1 cellular context compared by ENCODE assay signal in the genomic region with DNA sequence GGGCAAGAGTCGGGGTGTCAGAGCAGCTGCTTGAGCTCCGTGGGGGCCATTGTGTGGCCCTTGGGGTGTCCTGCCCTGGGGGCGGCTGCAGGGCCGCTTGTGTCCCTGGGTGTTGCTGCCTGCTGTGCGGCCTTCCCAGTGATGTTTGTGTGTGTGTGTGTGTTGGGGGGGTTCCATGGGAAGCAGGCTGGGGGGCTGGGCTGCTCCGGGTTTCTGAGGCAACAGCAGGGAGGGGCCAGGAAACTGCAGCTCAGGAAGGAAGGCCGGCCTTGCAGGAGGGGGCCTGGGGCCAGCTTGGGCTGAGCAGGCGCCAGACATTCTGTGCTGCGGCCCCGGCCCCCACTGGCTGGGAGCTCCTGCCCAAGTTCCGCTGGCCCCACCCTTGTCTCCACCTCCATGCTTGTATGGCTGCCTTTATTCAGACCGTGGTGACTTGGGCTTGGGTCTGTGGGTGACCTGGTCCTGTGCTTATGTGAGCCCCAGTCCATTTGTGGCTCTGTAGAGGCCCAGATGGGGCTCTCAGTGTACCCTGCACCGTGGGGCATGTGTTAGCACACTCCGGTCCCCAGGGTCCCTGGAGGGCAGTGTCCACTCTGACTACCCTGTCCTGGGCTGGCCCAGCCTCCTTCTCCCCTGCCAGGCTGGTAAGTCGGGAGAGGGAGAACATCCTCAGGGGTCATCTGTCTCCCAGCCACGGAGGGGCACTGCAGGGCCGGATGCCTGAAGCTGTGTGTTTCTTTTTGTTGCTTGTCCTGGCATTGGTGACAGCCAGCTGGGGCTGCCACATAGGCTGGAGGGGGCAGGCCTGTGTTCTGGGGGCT.
TF ChIP-seq lines count a peak whose summit lies in the region.

No MANE protein-coding gene starts in this region.

TF ChIP-seq in HepG2, 621 proteins besides CTCF, POLR2A, EP300 and RAD21 (continued from another document and continues in another):
- TF ChIP-seq PRDM4 (CRISPR knock-in tag; IDR thresholded peaks at IDR 0.05; ENCODE audit: borderline replicate concordance) (0 out of 2 replicates have a peak, but pooled peaks have one; percentile 38), MIER2 (CRISPR knock-in tag; IDR thresholded peaks at IDR 0.05) (peak; percentile 65; the same call in 1 of the 2 replicates), DZIP1 (CRISPR knock-in tag; IDR thresholded peaks at IDR 0.05) (peak; percentile 98), TARDBP (CRISPR knock-in tag; IDR thresholded peaks at IDR 0.05) (peak; percentile 86), ZBTB20 (CRISPR knock-in tag; IDR thresholded peaks at IDR 0.05; ENCODE audit: borderline replicate concordance, low read depth) (peak; percentile 86), MBNL3 (CRISPR knock-in tag; conservative IDR thresholded peaks at IDR 0.05) (no peak), TCF7 (IDR thresholded peaks at IDR 0.05; ENCODE audit: low read depth) (no peak), TSC22D2 (CRISPR knock-in tag; IDR thresholded peaks at IDR 0.05; ENCODE audit: borderline replicate concordance) (peak; percentile 89; the same call in 1 of the 2 replicates), ZNF550 (CRISPR knock-in tag; IDR thresholded peaks at IDR 0.05; ENCODE audit: borderline replicate concordance) (no peak), ZNF230 (CRISPR knock-in tag; IDR thresholded peaks at IDR 0.05) (no peak), PHF5A (CRISPR knock-in tag; IDR thresholded peaks at IDR 0.05; ENCODE audit: low read depth, unreplicated experiment) (peak; percentile 65), ZFP36L2 (CRISPR knock-in tag; IDR thresholded peaks at IDR 0.05) (0 out of 2 replicates have a peak, but pooled peaks have one; percentile 79), FOXK1 (CRISPR knock-in tag; IDR thresholded peaks at IDR 0.05; ENCODE audit: borderline replicate concordance, low read depth) (peak; percentile 78; the same call in 1 of the 2 replicates), ATF7-NPFF (CRISPR knock-in tag; IDR thresholded peaks at IDR 0.05; ENCODE audit: low read depth) (no peak), ZC3H4 (CRISPR knock-in tag; IDR thresholded peaks at IDR 0.05; ENCODE audit: borderline replicate concordance) (peak; percentile 91), ZNF264 (CRISPR knock-in tag; IDR thresholded peaks at IDR 0.05) (peak; percentile 93), CENPT (CRISPR knock-in tag; IDR thresholded peaks at IDR 0.05; ENCODE audit: low read depth) (peak; percentile 88; the same call in 1 of the 2 replicates), PRDM10 (CRISPR knock-in tag; IDR thresholded peaks at IDR 0.05; ENCODE audit: low read depth) (peak; percentile 55), NR3C1 (CRISPR knock-in tag; IDR thresholded peaks at IDR 0.05) (no peak), ZNF549 (CRISPR knock-in tag; IDR thresholded peaks at IDR 0.05) (no peak), ZNF552 (CRISPR knock-in tag; IDR thresholded peaks at IDR 0.05; ENCODE audit: borderline replicate concordance) (peak; percentile 85), FOXA1 (IDR thresholded peaks at IDR 0.05) (no peak), FOXA1 (CRISPR knock-in tag; IDR thresholded peaks at IDR 0.05) (peak; percentile 23; the same call in 1 of the 2 replicates), SRF (IDR thresholded peaks at IDR 0.05; ENCODE audit: low read depth, low read length) (no peak), CBX5 (CRISPR knock-in tag; IDR thresholded peaks at IDR 0.05; ENCODE audit: borderline replicate concordance) (peak; percentile 90; the same call in 1 of the 2 replicates), TAF15 (IDR thresholded peaks at IDR 0.05; ENCODE audit: low read depth, low read length, poor library complexity, severe bottlenecking) (no peak), ZNF563 (CRISPR knock-in tag; IDR thresholded peaks at IDR 0.05) (peak; percentile 22; the same call in 1 of the 2 replicates), TOE1 (CRISPR knock-in tag; IDR thresholded peaks at IDR 0.05) (no peak), GLI4 (CRISPR knock-in tag; IDR thresholded peaks at IDR 0.05; ENCODE audit: borderline replicate concordance) (peak; percentile 58; the same call in 1 of the 2 replicates), HNRNPUL1 (IDR thresholded peaks at IDR 0.05; ENCODE audit: low read depth, low read length) (no peak), NBN (conservative IDR thresholded peaks at IDR 0.05) (no peak)
- TF ChIP-seq, protein P1, sequence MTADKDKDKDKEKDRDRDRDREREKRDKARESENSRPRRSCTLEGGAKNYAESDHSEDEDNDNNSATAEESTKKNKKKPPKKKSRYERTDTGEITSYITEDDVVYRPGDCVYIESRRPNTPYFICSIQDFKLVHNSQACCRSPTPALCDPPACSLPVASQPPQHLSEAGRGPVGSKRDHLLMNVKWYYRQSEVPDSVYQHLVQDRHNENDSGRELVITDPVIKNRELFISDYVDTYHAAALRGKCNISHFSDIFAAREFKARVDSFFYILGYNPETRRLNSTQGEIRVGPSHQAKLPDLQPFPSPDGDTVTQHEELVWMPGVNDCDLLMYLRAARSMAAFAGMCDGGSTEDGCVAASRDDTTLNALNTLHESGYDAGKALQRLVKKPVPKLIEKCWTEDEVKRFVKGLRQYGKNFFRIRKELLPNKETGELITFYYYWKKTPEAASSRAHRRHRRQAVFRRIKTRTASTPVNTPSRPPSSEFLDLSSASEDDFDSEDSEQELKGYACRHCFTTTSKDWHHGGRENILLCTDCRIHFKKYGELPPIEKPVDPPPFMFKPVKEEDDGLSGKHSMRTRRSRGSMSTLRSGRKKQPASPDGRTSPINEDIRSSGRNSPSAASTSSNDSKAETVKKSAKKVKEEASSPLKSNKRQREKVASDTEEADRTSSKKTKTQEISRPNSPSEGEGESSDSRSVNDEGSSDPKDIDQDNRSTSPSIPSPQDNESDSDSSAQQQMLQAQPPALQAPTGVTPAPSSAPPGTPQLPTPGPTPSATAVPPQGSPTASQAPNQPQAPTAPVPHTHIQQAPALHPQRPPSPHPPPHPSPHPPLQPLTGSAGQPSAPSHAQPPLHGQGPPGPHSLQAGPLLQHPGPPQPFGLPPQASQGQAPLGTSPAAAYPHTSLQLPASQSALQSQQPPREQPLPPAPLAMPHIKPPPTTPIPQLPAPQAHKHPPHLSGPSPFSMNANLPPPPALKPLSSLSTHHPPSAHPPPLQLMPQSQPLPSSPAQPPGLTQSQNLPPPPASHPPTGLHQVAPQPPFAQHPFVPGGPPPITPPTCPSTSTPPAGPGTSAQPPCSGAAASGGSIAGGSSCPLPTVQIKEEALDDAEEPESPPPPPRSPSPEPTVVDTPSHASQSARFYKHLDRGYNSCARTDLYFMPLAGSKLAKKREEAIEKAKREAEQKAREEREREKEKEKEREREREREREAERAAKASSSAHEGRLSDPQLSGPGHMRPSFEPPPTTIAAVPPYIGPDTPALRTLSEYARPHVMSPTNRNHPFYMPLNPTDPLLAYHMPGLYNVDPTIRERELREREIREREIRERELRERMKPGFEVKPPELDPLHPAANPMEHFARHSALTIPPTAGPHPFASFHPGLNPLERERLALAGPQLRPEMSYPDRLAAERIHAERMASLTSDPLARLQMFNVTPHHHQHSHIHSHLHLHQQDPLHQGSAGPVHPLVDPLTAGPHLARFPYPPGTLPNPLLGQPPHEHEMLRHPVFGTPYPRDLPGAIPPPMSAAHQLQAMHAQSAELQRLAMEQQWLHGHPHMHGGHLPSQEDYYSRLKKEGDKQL (CRISPR knock-in tag; IDR thresholded peaks at IDR 0.05; ENCODE audit: low read depth), result peak; percentile 42; the same call in 1 of the 2 replicates
- TF ChIP-seq, protein P2, sequence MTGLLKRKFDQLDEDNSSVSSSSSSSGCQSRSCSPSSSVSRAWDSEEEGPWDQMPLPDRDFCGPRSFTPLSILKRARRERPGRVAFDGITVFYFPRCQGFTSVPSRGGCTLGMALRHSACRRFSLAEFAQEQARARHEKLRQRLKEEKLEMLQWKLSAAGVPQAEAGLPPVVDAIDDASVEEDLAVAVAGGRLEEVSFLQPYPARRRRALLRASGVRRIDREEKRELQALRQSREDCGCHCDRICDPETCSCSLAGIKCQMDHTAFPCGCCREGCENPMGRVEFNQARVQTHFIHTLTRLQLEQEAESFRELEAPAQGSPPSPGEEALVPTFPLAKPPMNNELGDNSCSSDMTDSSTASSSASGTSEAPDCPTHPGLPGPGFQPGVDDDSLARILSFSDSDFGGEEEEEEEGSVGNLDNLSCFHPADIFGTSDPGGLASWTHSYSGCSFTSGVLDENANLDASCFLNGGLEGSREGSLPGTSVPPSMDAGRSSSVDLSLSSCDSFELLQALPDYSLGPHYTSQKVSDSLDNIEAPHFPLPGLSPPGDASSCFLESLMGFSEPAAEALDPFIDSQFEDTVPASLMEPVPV (CRISPR knock-in tag; IDR thresholded peaks at IDR 0.05), result no peak; the same call in 1 of the 2 replicates
- TF ChIP-seq, protein P3, sequence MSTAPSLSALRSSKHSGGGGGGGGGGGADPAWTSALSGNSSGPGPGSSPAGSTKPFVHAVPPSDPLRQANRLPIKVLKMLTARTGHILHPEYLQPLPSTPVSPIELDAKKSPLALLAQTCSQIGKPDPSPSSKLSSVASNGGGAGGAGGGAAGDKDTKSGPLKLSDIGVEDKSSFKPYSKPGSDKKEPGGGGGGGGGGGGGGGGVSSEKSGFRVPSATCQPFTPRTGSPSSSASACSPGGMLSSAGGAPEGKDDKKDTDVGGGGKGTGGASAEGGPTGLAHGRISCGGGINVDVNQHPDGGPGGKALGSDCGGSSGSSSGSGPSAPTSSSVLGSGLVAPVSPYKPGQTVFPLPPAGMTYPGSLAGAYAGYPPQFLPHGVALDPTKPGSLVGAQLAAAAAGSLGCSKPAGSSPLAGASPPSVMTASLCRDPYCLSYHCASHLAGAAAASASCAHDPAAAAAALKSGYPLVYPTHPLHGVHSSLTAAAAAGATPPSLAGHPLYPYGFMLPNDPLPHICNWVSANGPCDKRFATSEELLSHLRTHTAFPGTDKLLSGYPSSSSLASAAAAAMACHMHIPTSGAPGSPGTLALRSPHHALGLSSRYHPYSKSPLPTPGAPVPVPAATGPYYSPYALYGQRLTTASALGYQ (CRISPR knock-in tag; IDR thresholded peaks at IDR 0.05), result peak; percentile 50; the same call in 1 of the 2 replicates
- TF ChIP-seq, protein P4, sequence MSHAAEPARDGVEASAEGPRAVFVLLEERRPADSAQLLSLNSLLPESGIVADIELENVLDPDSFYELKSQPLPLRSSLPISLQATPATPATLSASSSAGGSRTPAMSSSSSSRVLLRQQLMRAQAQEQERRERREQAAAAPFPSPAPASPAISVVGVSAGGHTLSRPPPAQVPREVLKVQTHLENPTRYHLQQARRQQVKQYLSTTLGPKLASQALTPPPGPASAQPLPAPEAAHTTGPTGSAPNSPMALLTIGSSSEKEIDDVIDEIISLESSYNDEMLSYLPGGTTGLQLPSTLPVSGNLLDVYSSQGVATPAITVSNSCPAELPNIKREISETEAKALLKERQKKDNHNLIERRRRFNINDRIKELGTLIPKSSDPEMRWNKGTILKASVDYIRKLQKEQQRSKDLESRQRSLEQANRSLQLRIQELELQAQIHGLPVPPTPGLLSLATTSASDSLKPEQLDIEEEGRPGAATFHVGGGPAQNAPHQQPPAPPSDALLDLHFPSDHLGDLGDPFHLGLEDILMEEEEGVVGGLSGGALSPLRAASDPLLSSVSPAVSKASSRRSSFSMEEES (CRISPR knock-in tag; IDR thresholded peaks at IDR 0.05), result peak; percentile 64; the same call in 1 of the 2 replicates
